22 cellular contexts compared by ENCODE assay signal in genomic region chr5:135178476-135179155, GRCh38.
"Had no signal": no experiment of that assay in that cellular context is flagged by ENCODE, and none has a peak within 500 bp of the region (broad histone marks: within the 10 kb centered on the region; RNA-seq: fewer than 3 reads in every experiment).

No MANE protein-coding gene starts in this region.

- H3K4me1 ChIP-seq: ascending aorta, SJCRH30 had no signal

- H3K9ac ChIP-seq: SK-N-SH had no signal

- DNase-seq: activated CD4-positive, alpha-beta memory T cell treated with anti-CD3 and anti-CD28 coated beads, Interleukin-2, amount 10 ng/mL, durations not matched to agents 7 days and 5 days; activated CD4-positive, alpha-beta T cell treated with anti-CD3 and anti-CD28 coated beads for 36 hours; activated CD4-positive, alpha-beta T cell treated with anti-CD3 and anti-CD28 coated beads, Interleukin-2, amount 50 U/mL, for 1 hour; activated naive CD4-positive, alpha-beta T cell; activated naive CD8-positive, alpha-beta T cell treated with anti-CD3 and anti-CD28 coated beads, Interleukin-2, amount 50 U/mL, for 24 hours; activated T-cell treated with anti-CD3 and anti-CD28 coated beads for 4 hours; activated T-cell treated with anti-CD3 and anti-CD28 coated beads, Interleukin-2, amount 50 U/mL, for 72 hours; amniotic stem cell; KG1; MV-4-11; NCI-H1105; NCI-H1436; NCI-H1694 treated with DMSO at 0.1 percent for 48 hours; NCI-H2081 treated with DMSO at 0.1 percent for 48 hours; NCI-H446; NCI-H524; SJCRH30; SK-N-SH; T-helper 1 cell had no signal

- H3K27me3 ChIP-seq: ascending aorta, SJCRH30 had no signal

- H3K9me2 ChIP-seq: SK-N-SH had no signal

- H3K9me3 ChIP-seq: ascending aorta, SJCRH30, SK-N-SH had no signal

- H3K36me3 ChIP-seq: ascending aorta, SJCRH30, WERI-Rb-1 had no signal

- H3K4me3 ChIP-seq: ascending aorta, SJCRH30 had no signal

- H3K27ac ChIP-seq: ascending aorta, SJCRH30, WERI-Rb-1 had no signal

- ATAC-seq: activated CD4-positive, alpha-beta T cell treated with anti-CD3 and anti-CD28 coated beads for 36 hours; activated naive CD4-positive, alpha-beta T cell treated with anti-CD3 and anti-CD28 coated beads, Interleukin-2, amount 50 U/mL, for 72 hours; activated naive CD8-positive, alpha-beta T cell treated with anti-CD3 and anti-CD28 coated beads, Interleukin-2, amount 50 U/mL, for 24 hours; activated T-cell treated with anti-CD3 and anti-CD28 coated beads, Interleukin-2, amount 50 U/mL, for 72 hours had no signal

- H3K4me2 ChIP-seq: SK-N-SH had no signal
